ENCODE assay signal across 2 cellular contexts in genomic region chr9:111106202-111106601, GRCh38.
TF ChIP-seq lines count a peak whose summit lies in the region.

No MANE protein-coding gene starts in this region.

TF ChIP-seq in GM23338, 12 proteins besides CTCF, POLR2A, EP300 and RAD21 (continued from another document):
- TF ChIP-seq NANOG (IDR thresholded peaks at IDR 0.05; ENCODE audit: borderline replicate concordance): no peak
- TF ChIP-seq ZNF462 (CRISPR knock-in tag; IDR thresholded peaks at IDR 0.05): no peak
- no peak for TF ChIP-seq JUNB (IDR thresholded peaks at IDR 0.05; ENCODE audit: unreplicated experiment)
- TF ChIP-seq REST (IDR thresholded peaks at IDR 0.05; ENCODE audit: unreplicated experiment): no peak
- no peak for TF ChIP-seq EZH2 (IDR thresholded peaks at IDR 0.05; ENCODE audit: low read depth, unreplicated experiment)
- TF ChIP-seq, protein P1, sequence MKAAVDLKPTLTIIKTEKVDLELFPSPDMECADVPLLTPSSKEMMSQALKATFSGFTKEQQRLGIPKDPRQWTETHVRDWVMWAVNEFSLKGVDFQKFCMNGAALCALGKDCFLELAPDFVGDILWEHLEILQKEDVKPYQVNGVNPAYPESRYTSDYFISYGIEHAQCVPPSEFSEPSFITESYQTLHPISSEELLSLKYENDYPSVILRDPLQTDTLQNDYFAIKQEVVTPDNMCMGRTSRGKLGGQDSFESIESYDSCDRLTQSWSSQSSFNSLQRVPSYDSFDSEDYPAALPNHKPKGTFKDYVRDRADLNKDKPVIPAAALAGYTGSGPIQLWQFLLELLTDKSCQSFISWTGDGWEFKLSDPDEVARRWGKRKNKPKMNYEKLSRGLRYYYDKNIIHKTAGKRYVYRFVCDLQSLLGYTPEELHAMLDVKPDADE (IDR thresholded peaks at IDR 0.05): no peak

TF ChIP-seq in H1, 55 proteins besides CTCF, POLR2A, EP300 and RAD21 (continued from another document):
- TF ChIP-seq MAX (IDR thresholded peaks at IDR 0.05) (peak; percentile 97), NANOG (IDR thresholded peaks at IDR 0.05; ENCODE audit: insufficient read depth, low read depth, low read length, poor library complexity, severe bottlenecking) (no peak), GABPA (IDR thresholded peaks at IDR 0.05; ENCODE audit: borderline replicate concordance, insufficient read depth, low read length) (no peak), TAF7 (optimal IDR thresholded peaks at IDR 0.05; ENCODE audit: borderline replicate concordance, low read depth, low read length) (no peak)
TF ChIP-seq in H1: peak in this region for 2.
